In the genomic region with DNA sequence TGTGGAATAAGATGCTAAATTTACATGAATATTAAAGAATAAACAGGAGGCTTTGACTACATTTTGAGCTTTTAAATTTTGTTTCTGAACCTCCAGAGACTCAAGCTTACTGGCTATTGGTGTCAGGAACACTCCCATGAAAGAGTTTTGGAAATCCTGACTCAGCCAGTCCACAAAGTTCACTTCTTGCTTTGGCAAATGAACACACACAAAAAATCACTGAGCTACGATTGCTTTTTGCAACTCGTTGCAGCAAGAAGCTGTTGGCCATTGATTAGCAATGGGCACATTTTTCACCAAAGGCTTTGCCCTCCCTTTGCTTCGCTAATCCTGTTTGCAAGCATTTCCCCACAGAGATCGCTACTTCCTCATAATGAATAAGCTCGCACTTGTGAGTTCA, we compare ENCODE assay signal across 24 cellular contexts.
"Had no signal": no experiment of that assay in that cellular context is flagged by ENCODE, and none has a peak within 500 bp of the region (broad histone marks: within the 10 kb centered on the region; RNA-seq: fewer than 3 reads in every experiment).

No MANE protein-coding gene starts in this region.

- H3K4me3 ChIP-seq: coronary artery, gastrocnemius medialis, mucosa of descending colon, prostate gland, right atrium auricular region, sigmoid colon, spleen, thoracic aorta, tibial nerve, upper lobe of left lung, vagina had no signal

- H3K27me3 Mint-ChIP-seq: stimulated activated naive CD8-positive, alpha-beta T cell treated with anti-CD3 and anti-CD28 coated beads, Interleukin-15, Interleukin-2, amounts not matched to agents 100 ng/mL and 50 ng/mL, for 24 hours had no signal

- H3K36me3 ChIP-seq: gastrocnemius medialis, prostate gland, right atrium auricular region, sigmoid colon, spleen, thoracic aorta, tibial nerve, upper lobe of left lung, vagina had no signal

- H3K9me3 Mint-ChIP-seq: stimulated activated naive B cell treated with anti-CD40 and anti-IgM and Interleukin-4, amounts not matched to agents 10 μg/mL and 1 μg/mL and 100 μg/mL, for 72 hours had no signal

- H3K36me3 Mint-ChIP-seq: mesothelial cell of epicardium; naive thymus-derived CD4-positive, alpha-beta T cell; stimulated activated naive B cell treated with anti-CD40 and anti-IgM and Interleukin-4, amounts not matched to agents 10 μg/mL and 1 μg/mL and 100 μg/mL, for 72 hours had no signal

- FAIRE-seq: endothelial cell of umbilical vein, keratinocyte had no signal

- H3K4me3 Mint-ChIP-seq: mesothelial cell of epicardium; naive thymus-derived CD4-positive, alpha-beta T cell; nephron; stimulated activated naive B cell treated with anti-CD40 and anti-IgM and Interleukin-4, amounts not matched to agents 10 μg/mL and 1 μg/mL and 100 μg/mL, for 72 hours; stimulated activated naive CD8-positive, alpha-beta T cell treated with anti-CD3 and anti-CD28 coated beads, Interleukin-15, Interleukin-2, amounts not matched to agents 100 ng/mL and 50 ng/mL, for 24 hours had no signal

- H3K27ac Mint-ChIP-seq: mesothelial cell of epicardium; naive thymus-derived CD4-positive, alpha-beta T cell; nephron; stimulated activated naive B cell treated with anti-CD40 and anti-IgM and Interleukin-4, amounts not matched to agents 10 μg/mL and 1 μg/mL and 100 μg/mL, for 72 hours; stimulated activated naive CD8-positive, alpha-beta T cell treated with anti-CD3 and anti-CD28 coated beads, Interleukin-15, Interleukin-2, amounts not matched to agents 100 ng/mL and 50 ng/mL, for 24 hours had no signal

- H3K4me1 ChIP-seq: gastrocnemius medialis, prostate gland, right atrium auricular region, sigmoid colon, spleen, tibial nerve, upper lobe of left lung, vagina had no signal

- DNase-seq: dermis blood vessel endothelial cell; effector memory CD4-positive, alpha-beta T cell; gastrocnemius medialis; head of caudate nucleus; mesenchymal stem cell; mucosa of descending colon; naive thymus-derived CD4-positive, alpha-beta T cell; nucleus accumbens; sigmoid colon; spleen; stimulated activated CD4-positive, alpha-beta T cell treated with anti-CD3 and anti-CD28 coated beads, Interleukin-2, amount 100 ng/mL, for 48 hours; stimulated activated naive B cell treated with anti-CD40 and anti-IgM and Interleukin-4, amounts not matched to agents 10 μg/mL and 1 μg/mL and 100 μg/mL, for 72 hours; upper lobe of left lung had no signal

- ATAC-seq: gastrocnemius medialis; mucosa of descending colon; naive thymus-derived CD4-positive, alpha-beta T cell; stimulated activated naive B cell treated with anti-CD40 and anti-IgM and Interleukin-4, amounts not matched to agents 10 μg/mL and 1 μg/mL and 100 μg/mL, for 72 hours had no signal

- H3K27me3 ChIP-seq: gastrocnemius medialis, right atrium auricular region, sigmoid colon, spleen, tibial nerve, upper lobe of left lung, vagina had no signal

- H3K9me3 ChIP-seq: gastrocnemius medialis, mucosa of descending colon, prostate gland, right atrium auricular region, sigmoid colon, thoracic aorta, tibial nerve, upper lobe of left lung, vagina had no signal

- H3K4me1 Mint-ChIP-seq: mesothelial cell of epicardium; nephron; stimulated activated naive B cell treated with anti-CD40 and anti-IgM and Interleukin-4, amounts not matched to agents 10 μg/mL and 1 μg/mL and 100 μg/mL, for 72 hours had no signal

- H3K27ac ChIP-seq: coronary artery, gastrocnemius medialis, prostate gland, right atrium auricular region, sigmoid colon, spleen, thoracic aorta, tibial nerve, upper lobe of left lung, vagina had no signal
